In the genomic region with DNA sequence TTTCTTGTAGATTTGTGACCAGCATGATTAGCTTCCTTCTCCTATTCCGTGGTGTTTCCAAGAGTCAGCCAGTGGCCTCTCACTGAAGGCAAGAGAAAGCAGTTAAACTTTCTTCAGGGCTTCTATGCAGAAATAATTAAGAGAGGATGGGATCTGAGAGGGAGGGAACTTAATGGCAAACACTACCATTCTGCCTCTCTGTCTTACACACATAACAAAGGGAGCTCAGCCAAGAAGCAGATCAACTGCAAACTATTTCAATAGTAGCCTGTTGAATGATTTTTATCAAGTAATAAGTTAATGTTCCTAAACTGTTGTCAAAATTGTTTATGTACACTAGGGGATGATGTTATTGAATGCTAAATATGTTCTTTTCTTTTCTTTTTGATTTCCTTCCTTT, we compare ENCODE assay signal across 26 cellular contexts. TPM values are rescaled to one million over a fixed set of nuclear protein-coding genes. Genes with fewer than 3 reads are reported as not detected.
DNase-seq lines count a peak whose midpoint lies in the region; ATAC-seq and TF ChIP-seq lines count a peak whose summit lies in the region.
"Had no signal": no experiment of that assay in that cellular context is flagged by ENCODE, and none has a peak within 500 bp of the region (broad histone marks: within the 10 kb centered on the region; RNA-seq: fewer than 3 reads in every experiment).

No MANE protein-coding gene starts in this region.

- no TSS peak for BruUV-seq in A673 (replicated peaks; lab: Mats Ljungman, UMichigan)

- peak overlapping the region; percentile 11 for H3K27ac Mint-ChIP-seq in activated naive CD8-positive, alpha-beta T cell
- no peak overlapping the region for H3K27ac Mint-ChIP-seq in activated naive CD8-positive, alpha-beta T cell treated with anti-CD3 and anti-CD28 coated beads, Interleukin-2, amount 50 U/mL, for 24 hours
- H3K27ac Mint-ChIP-seq in chondrocyte (ENCODE audit: unreplicated experiment): peak overlapping the region; percentile 37
- H3K27ac Mint-ChIP-seq in memory B cell: peak overlapping the region; percentile 49
- H3K27ac Mint-ChIP-seq: activated CD4-positive, alpha-beta memory T cell treated with anti-CD3 and anti-CD28 coated beads for 36 hours had no signal

- H3K9me3 ChIP-seq in thymus (ENCODE audit: control insufficient read depth): no peaks in the 10 kb centered on the region
- no peaks in the 10 kb centered on the region for H3K9me3 ChIP-seq in A673 (ENCODE audit: low read depth, low read length, poor library complexity, severe bottlenecking)
- H3K9me3 ChIP-seq: A549, adrenal gland, ovary, uterus had no signal

- H3K27ac ChIP-seq in thymus (ENCODE audit: low read depth) (peak overlapping the region; percentile 18), A673 (ENCODE audit: low read depth, low read length, poor library complexity, severe bottlenecking) (no peak overlapping the region), coronary artery (no peak overlapping the region)
- H3K27ac ChIP-seq: A549, adrenal gland, ovary, SK-N-MC, uterus had no signal

- TF ChIP-seq CTCF in chondrocyte (IDR thresholded peaks at IDR 0.05) (no peak), A673 (conservative IDR thresholded peaks at IDR 0.05; ENCODE audit: low read depth, low read length) (no peak), omental fat pad (IDR thresholded peaks at IDR 0.05) (no peak), coronary artery (IDR thresholded peaks at IDR 0.05) (no peak)

- peaks cover 5% of the 10 kb centered on the region for H3K36me3 Mint-ChIP-seq in activated naive CD8-positive, alpha-beta T cell
- H3K36me3 Mint-ChIP-seq in activated naive CD8-positive, alpha-beta T cell treated with anti-CD3 and anti-CD28 coated beads, Interleukin-2, amount 50 U/mL, for 24 hours (ENCODE audit: low read depth): peaks cover 17% of the 10 kb centered on the region
- peaks cover 1% of the 10 kb centered on the region for H3K36me3 Mint-ChIP-seq in chondrocyte (ENCODE audit: low read depth)
- peaks cover 9% of the 10 kb centered on the region for H3K36me3 Mint-ChIP-seq in memory B cell

- no peak for DNase-seq in activated naive CD8-positive, alpha-beta T cell treated with anti-CD3 and anti-CD28 coated beads, Interleukin-2, amount 50 U/mL, for 24 hours
- DNase-seq in chondrocyte (ENCODE audit: low spot score) (no peak), memory B cell (ENCODE audit: low spot score in 2 of 2) (no peak), A673 (ENCODE audit: low spot score) (no peak), omental fat pad (ENCODE audit: low spot score) (no peak), coronary artery (ENCODE audit: low spot score) (no peak)
- DNase-seq: activated CD4-positive, alpha-beta memory T cell treated with anti-CD3 and anti-CD28 coated beads for 36 hours; adrenal gland; cortex of kidney; KG1; kidney glomerular epithelial cell; NCI-H1694 treated with DMSO at 0.1 percent for 48 hours; NCI-H2171 treated with DMSO at 0.1 percent for 48 hours; NCI-H524; ovary; retina; RPMI8226; small intestine; stimulated activated CD4-positive, alpha-beta T cell treated with anti-CD3 and anti-CD28 coated beads, Interleukin-2, amount 100 ng/mL, for 24 hours; substantia nigra; T-helper 9 cell; uterus had no signal

- no peak overlapping the region for H3K4me3 Mint-ChIP-seq in activated naive CD8-positive, alpha-beta T cell
- H3K4me3 Mint-ChIP-seq in activated naive CD8-positive, alpha-beta T cell treated with anti-CD3 and anti-CD28 coated beads, Interleukin-2, amount 50 U/mL, for 24 hours: no peak overlapping the region
- H3K4me3 Mint-ChIP-seq in chondrocyte (ENCODE audit: unreplicated experiment): no peak overlapping the region
- H3K4me3 Mint-ChIP-seq in memory B cell: no peak overlapping the region
- H3K4me3 Mint-ChIP-seq: activated CD4-positive, alpha-beta memory T cell treated with anti-CD3 and anti-CD28 coated beads for 36 hours had no signal

- H3K27me3 ChIP-seq in thymus (ENCODE audit: control insufficient read depth, insufficient read depth) (no peaks in the 10 kb centered on the region), A673 (replicated peaks; ENCODE audit: insufficient read depth, low read depth, low read length, poor library complexity) (no peaks in the 10 kb centered on the region)
- H3K27me3 ChIP-seq: adrenal gland, ovary, uterus had no signal

- CTCF ChIA-PET in A673 (lab: Charles Lee): no interaction called here

- H3K4me1 ChIP-seq in thymus (ENCODE audit: control insufficient read depth, insufficient read depth, low read length): peaks cover 16% of the 10 kb centered on the region
- H3K4me1 ChIP-seq in A673 (ENCODE audit: insufficient read depth, low read length, poor library complexity, severe bottlenecking): no peaks in the 10 kb centered on the region

- no peaks in the 10 kb centered on the region for H3K9me3 Mint-ChIP-seq in activated naive CD8-positive, alpha-beta T cell (ENCODE audit: low read depth)
- H3K9me3 Mint-ChIP-seq in activated naive CD8-positive, alpha-beta T cell treated with anti-CD3 and anti-CD28 coated beads, Interleukin-2, amount 50 U/mL, for 24 hours: no peaks in the 10 kb centered on the region
- H3K9me3 Mint-ChIP-seq in chondrocyte (ENCODE audit: low read depth) (no peaks in the 10 kb centered on the region), memory B cell (no peaks in the 10 kb centered on the region)
- H3K9me3 Mint-ChIP-seq: activated CD4-positive, alpha-beta memory T cell treated with anti-CD3 and anti-CD28 coated beads for 36 hours had no signal

- H3K4me3 ChIP-seq in thymus (ENCODE audit: low read length) (no peak overlapping the region), A673 (ENCODE audit: low read depth, low read length, poor library complexity, severe bottlenecking) (no peak overlapping the region), coronary artery (no peak overlapping the region)
- H3K4me3 ChIP-seq: A549, adrenal gland, ovary, SK-N-MC, uterus had no signal

- ATAC-seq in activated naive CD8-positive, alpha-beta T cell treated with anti-CD3 and anti-CD28 coated beads, Interleukin-2, amount 50 U/mL, for 24 hours: no peak
- ATAC-seq in memory B cell (ENCODE audit: low read depth) (no peak), omental fat pad (ENCODE audit: low FRiP score) (no peak)
- ATAC-seq: A549 had no signal

- no peaks in the 10 kb centered on the region for H3K27me3 Mint-ChIP-seq in activated naive CD8-positive, alpha-beta T cell
- no peaks in the 10 kb centered on the region for H3K27me3 Mint-ChIP-seq in activated naive CD8-positive, alpha-beta T cell treated with anti-CD3 and anti-CD28 coated beads, Interleukin-2, amount 50 U/mL, for 24 hours
- H3K27me3 Mint-ChIP-seq in chondrocyte (ENCODE audit: low read depth): no peaks in the 10 kb centered on the region
- H3K27me3 Mint-ChIP-seq in memory B cell: no peaks in the 10 kb centered on the region
- H3K27me3 Mint-ChIP-seq: activated CD4-positive, alpha-beta memory T cell treated with anti-CD3 and anti-CD28 coated beads for 36 hours had no signal

- intact Hi-C loops in A673 (cut with micrococcal nuclease; ENCODE audit: unreplicated experiment): no loop called here

- POLR2A ChIA-PET in A673 (lab: Charles Lee; ENCODE audit: low non-redundant PET): no interaction called here

- H3K4me1 Mint-ChIP-seq in activated naive CD8-positive, alpha-beta T cell (ENCODE audit: low read depth): peaks cover 55% of the 10 kb centered on the region
- peaks cover 47% of the 10 kb centered on the region for H3K4me1 Mint-ChIP-seq in activated naive CD8-positive, alpha-beta T cell treated with anti-CD3 and anti-CD28 coated beads, Interleukin-2, amount 50 U/mL, for 24 hours
- H3K4me1 Mint-ChIP-seq in chondrocyte (ENCODE audit: low read depth): peaks cover 52% of the 10 kb centered on the region
- H3K4me1 Mint-ChIP-seq in memory B cell: peaks cover 33% of the 10 kb centered on the region

- 40% methylated on average over 1 of the region's 1 CpG for WGBS in thymus

- H3K36me3 ChIP-seq in thymus (ENCODE audit: control insufficient read depth, insufficient read depth) (peaks cover 3% of the 10 kb centered on the region), A673 (ENCODE audit: insufficient read depth, low read length, poor library complexity, severe bottlenecking) (no peaks in the 10 kb centered on the region)
- H3K36me3 ChIP-seq: adrenal gland, ovary, uterus had no signal

RNA-seq across cellular contexts. Expression of gene OXSR1, which starts 11.8 kb away (rescaled TPM):
- 66.5 to 76.0 TPM (median 72.0 TPM) in 3 replicates for total RNA-seq in chondrocyte
- polyA plus RNA-seq in thymus: 23.0 TPM
- total RNA-seq in A673 (2021): 30.9 and 31.1 TPM in 2 replicates
- 10 to 100 TPM; 29.8 to 51.7 (median 45.5) TPM for total RNA-seq in omental fat pad

RNA-seq across cellular contexts. Expression of gene MYD88, which starts 38.7 kb away (rescaled TPM):
- 9.3 to 23.7 TPM (median 22.4 TPM) in 3 replicates for total RNA-seq in chondrocyte
- 54.3 TPM for polyA plus RNA-seq in thymus
- total RNA-seq in A673 (2021): 11.9 and 13.1 TPM in 2 replicates
- total RNA-seq in omental fat pad: 10 to 100 TPM; 37.6 to 78.0 (median 53.6) TPM

RNA-seq across cellular contexts. Expression of gene ACAA1, which starts 40.2 kb away (rescaled TPM):
- total RNA-seq in chondrocyte (47.5 to 55.2 TPM (median 48.6 TPM) in 3 replicates), A673 (2021) (24.0 and 27.4 TPM in 2 replicates), omental fat pad (10 to 100 TPM; 48.1 to 69.5 (median 62.5) TPM)
- polyA plus RNA-seq in thymus: 75.2 TPM
